ENCODE assay signal across 19 cellular contexts in genomic region chr4:1198070-1198844, GRCh38. TPM values are rescaled to one million over a fixed set of nuclear protein-coding genes. Genes with fewer than 3 reads are reported as not detected.
DNase-seq lines count a peak whose midpoint lies in the region; ATAC-seq, FAIRE-seq and TF ChIP-seq lines count a peak whose summit lies in the region.
"Had no signal": no experiment of that assay in that cellular context is flagged by ENCODE, and none has a peak within 500 bp of the region (broad histone marks: within the 10 kb centered on the region; RNA-seq: fewer than 3 reads in every experiment).

No MANE protein-coding gene starts in this region.

- no peak for TF ChIP-seq POLR2A in K562 (conservative IDR thresholded peaks at IDR 0.05)

- H3K9ac ChIP-seq in K562 (ENCODE audit: insufficient read depth in 1 of 2, low read depth in 2 of 2, low read length in 2 of 2) = no peak overlapping the region
- H3K9ac ChIP-seq: KMS-11 had no signal

- FAIRE-seq in K562 (lab: Jason Lieb, UNC) = peak; percentile 23

- in situ Hi-C loops in K562 (cut with MboI) = no loop called here

- H3K4me3 Mint-ChIP-seq in naive thymus-derived CD4-positive, alpha-beta T cell = peak overlapping the region in 7 of 10 donors; percentile 3 to 68 (median 18)
- H3K4me3 Mint-ChIP-seq: stimulated activated effector memory CD8-positive, alpha-beta T cell treated with anti-CD3 and anti-CD28 coated beads, Interleukin-12 subunit alpha, Interleukin-12 subunit beta, amount 100 ng/mL, for 72 hours had no signal

- no peaks in the 10 kb centered on the region for H3K27me3 Mint-ChIP-seq in naive thymus-derived CD4-positive, alpha-beta T cell

- H3K4me2 ChIP-seq in K562 (ENCODE audit: insufficient read depth, low read length) = no peak overlapping the region
- H3K4me2 ChIP-seq: KMS-11 had no signal

- TF ChIP-seq CTCF in K562 (IDR thresholded peaks at IDR 0.05 in 2 of 3, conservative IDR thresholded peaks at IDR 0.05 in 1 of 3; ENCODE audit: insufficient read depth in 2 of 3, low read depth in 1 of 3, low read length in 3 of 3) = no peak

- POLR2A ChIA-PET in K562 (lab: Yijun Ruan, JAX) = interaction anchor here (1.2 kb wide), 1 partner anchor 157 kb away, joined by 4 read pairs; no protein-coding TSS in a partner anchor
- POLR2A ChIA-PET in naive thymus-derived CD4-positive, alpha-beta T cell (lab: Charles Lee) = interaction anchor here (1.6 kb wide), 1 partner anchor 49 kb away, joined by 4 read pairs; no protein-coding TSS in a partner anchor

- H3K4me1 Mint-ChIP-seq in naive thymus-derived CD4-positive, alpha-beta T cell = peaks cover 12 to 43% (median 28%) of the 10 kb centered on the region in 7 donors

- H3K36me3 ChIP-seq in K562 (ENCODE audit: control insufficient read depth, insufficient read depth, low read length) = no peaks in the 10 kb centered on the region
- peaks cover 0 to 14% (median 8%) of the 10 kb centered on the region in 3 experiments for H3K36me3 ChIP-seq in naive thymus-derived CD4-positive, alpha-beta T cell (ENCODE audit: control insufficient read depth in 2 of 3, insufficient read depth in 3 of 3, low read length in 3 of 3)
- H3K36me3 ChIP-seq: SJSA1 had no signal

- no peak overlapping the region for H2AFZ ChIP-seq in K562 (ENCODE audit: low read depth, low read length)

- no peak for ATAC-seq in K562
- no peak for ATAC-seq in naive thymus-derived CD4-positive, alpha-beta T cell
- ATAC-seq: activated CD4-positive, CD25-positive, alpha-beta regulatory T cell treated with anti-CD3 and anti-CD28 coated beads, Interleukin-2, amount 50 U/mL, for 24 hours; body of pancreas; stimulated activated effector memory CD8-positive, alpha-beta T cell treated with anti-CD3 and anti-CD28 coated beads, Interleukin-12 subunit alpha, Interleukin-12 subunit beta, amount 100 ng/mL, for 72 hours had no signal

- peaks cover 20 to 62% of the 10 kb centered on the region in 2 experiments for H3K4me1 ChIP-seq in K562 (replicated peaks in 1 of 2; ENCODE audit: control insufficient read depth in 2 of 2, insufficient read depth in 2 of 2, low read length in 2 of 2)
- H3K4me1 ChIP-seq in naive thymus-derived CD4-positive, alpha-beta T cell (ENCODE audit: control insufficient read depth in 2 of 2, insufficient read depth in 2 of 2, low read length in 2 of 2) = peaks cover 21 to 37% of the 10 kb centered on the region in 2 donors

- H3K9me1 ChIP-seq in K562 (ENCODE audit: control insufficient read depth, insufficient read depth, low read length) = no peaks in the 10 kb centered on the region

- no peak overlapping the region for H3K4me3 ChIP-seq in K562
- no peak overlapping the region for H3K4me3 ChIP-seq in naive thymus-derived CD4-positive, alpha-beta T cell (ENCODE audit: low read length)
- H3K4me3 ChIP-seq: body of pancreas, lung, SJSA1 had no signal

- H3K79me2 ChIP-seq in K562 (ENCODE audit: control insufficient read depth, insufficient read depth, low read length) = no peaks in the 10 kb centered on the region; the same call in 2 of the 3 replicates

- no TSS peak for BruUV-seq in K562 (replicated peaks; lab: Mats Ljungman, UMichigan)

- H3K27ac ChIP-seq in K562 (ENCODE audit: extremely low read depth, low read depth, low read length) = no peak overlapping the region
- H3K27ac ChIP-seq in naive thymus-derived CD4-positive, alpha-beta T cell (ENCODE audit: low read depth, low read length) = no peak overlapping the region
- no peak overlapping the region for H3K27ac ChIP-seq in caudate nucleus (ENCODE audit: low read depth, low read length)
- H3K27ac ChIP-seq: body of pancreas, KMS-11, SJSA1 had no signal

- TF ChIP-seq RAD21 in K562 (CRISPR knock-in tag; conservative IDR thresholded peaks at IDR 0.05 in 1 of 2, IDR thresholded peaks at IDR 0.05 in 1 of 2) = no peak

- intact Hi-C loops in K562 (cut with micrococcal nuclease) = no loop called here
- intact Hi-C loops in naive thymus-derived CD4-positive, alpha-beta T cell (cut with micrococcal nuclease) = no loop called here

- H4K20me1 ChIP-seq in K562 (replicated peaks; ENCODE audit: control insufficient read depth, insufficient read depth, low read length) = no peaks in the 10 kb centered on the region

- peaks cover 0 to 13% (median 0%) of the 10 kb centered on the region in 5 donors for H3K36me3 Mint-ChIP-seq in naive thymus-derived CD4-positive, alpha-beta T cell

- peak; percentile 25 for DNase-seq in 8988T
- DNase-seq in COLO668 (lab: John Stamatoyannopoulos, UW; ENCODE audit: unreplicated experiment) = peak; percentile 46
- DNase-seq in K562 (ENCODE audit: extremely low read depth in 1 of 4, low spot score in 3 of 4) = no peak
- DNase-seq in naive thymus-derived CD4-positive, alpha-beta T cell = no peak
- DNase-seq in caudate nucleus (lab: John Stamatoyannopoulos, UW) = no peak
- no peak for DNase-seq in NCI-H2107 (lab: John Stamatoyannopoulos, UW)
- no peak for DNase-seq in HT-29 (ENCODE audit: low spot score)
- no peak for DNase-seq in SKM-1 treated with dmso at 0.1 percent for 144 hours (lab: John Stamatoyannopoulos, UW; ENCODE audit: unreplicated experiment)
- DNase-seq: activated effector memory CD4-positive, alpha-beta T cell treated with Interleukin-2 at 50 U/mL for 16 hours; C1 segment of cervical spinal cord; NCI-H1694; NCI-H774; stimulated activated CD4-positive, alpha-beta T cell treated with anti-CD3 and anti-CD28 coated beads, Interleukin-2, amount 100 ng/mL, for 24 hours had no signal

- no peaks in the 10 kb centered on the region for H3K9me3 ChIP-seq in K562 (replicated peaks; ENCODE audit: control insufficient read depth, insufficient read depth, low read depth, low read length)
- no peaks in the 10 kb centered on the region for H3K9me3 ChIP-seq in naive thymus-derived CD4-positive, alpha-beta T cell (ENCODE audit: control insufficient read depth in 2 of 3, low read length in 3 of 3)
- H3K9me3 ChIP-seq: body of pancreas, SJSA1 had no signal

- 53% methylated on average over 24 of the region's 24 CpGs for WGBS in K562 (ENCODE audit: insufficient coverage, low coverage, missing lambda C conversion rate)

- CTCF ChIA-PET in K562 (lab: Yijun Ruan, JAX; ENCODE audit: low intra/inter-chr PET ratio) = no interaction called here
- CTCF ChIA-PET in naive thymus-derived CD4-positive, alpha-beta T cell (lab: Charles Lee) = no interaction called here

- no peak for TF ChIP-seq EP300 in K562 (IDR thresholded peaks at IDR 0.05; ENCODE audit: low read length)

- peak overlapping the region in 8 of 9 donors; percentile 0 to 63 (median 36) for H3K27ac Mint-ChIP-seq in naive thymus-derived CD4-positive, alpha-beta T cell
- H3K27ac Mint-ChIP-seq: stimulated activated effector memory CD8-positive, alpha-beta T cell treated with anti-CD3 and anti-CD28 coated beads, Interleukin-12 subunit alpha, Interleukin-12 subunit beta, amount 100 ng/mL, for 72 hours had no signal

- H3K9me3 Mint-ChIP-seq in naive thymus-derived CD4-positive, alpha-beta T cell = peaks cover 0 to 2% (median 0%) of the 10 kb centered on the region in 11 donors
- H3K9me3 Mint-ChIP-seq: stimulated activated effector memory CD8-positive, alpha-beta T cell treated with anti-CD3 and anti-CD28 coated beads, Interleukin-12 subunit alpha, Interleukin-12 subunit beta, amount 100 ng/mL, for 72 hours had no signal

- H3K27me3 ChIP-seq in K562 (ENCODE audit: control insufficient read depth in 2 of 2, insufficient read depth in 2 of 2, low read length in 2 of 2) = peaks cover 2 to 11% of the 10 kb centered on the region in 2 experiments; a peak in 2 of 5 replicates
- no peaks in the 10 kb centered on the region for H3K27me3 ChIP-seq in naive thymus-derived CD4-positive, alpha-beta T cell (ENCODE audit: control insufficient read depth in 2 of 2, insufficient read depth in 2 of 2, low read length in 2 of 2)
- H3K27me3 ChIP-seq: body of pancreas, SJSA1 had no signal

RNA-seq across cellular contexts. Expression of gene SPON2, which starts 25.9 kb away (rescaled TPM):
- total RNA-seq in K562 (2011; cell fraction: chromatin; rRNA removed; ENCODE audit: low replicate concordance) = 8.1 and 12.5 TPM in 2 replicates
- 8.2 and 12.8 TPM in 2 replicates for total RNA-seq in K562 (2011; cell fraction: nucleolus; rRNA removed)
- 7.3 and 9.4 TPM in 2 replicates for total RNA-seq in K562 (2011; cell fraction: nucleoplasm; rRNA removed)
- total RNA-seq in K562 (2014; rRNA removed) (0.65 and 1.1 TPM in 2 replicates), K562 (2014; rRNA removed; fragmentation: Illumina TruSeq; extraction: Trizol) (0.54 and 0.69 TPM in 2 replicates), K562 (2015; rRNA removed; fragmentation: Illumina TruSeq; extraction: Trizol) (0.57 and 0.83 TPM in 2 replicates), K562 (2021) (1.4 and 1.8 TPM in 2 replicates)
- polyA plus RNA-seq in K562 (2011; rRNA removed) (2.2 and 4.8 TPM in 2 replicates), K562 (2014; fragmentation: Illumina TruSeq; extraction: Trizol) (0.74 and 1.1 TPM in 2 replicates), K562 (2014; fragmentation: Nextera tagmentation; extraction: Ambion mirVana) (under 1 TPM; 0.21 to 0.27 TPM), K562 (2014; rRNA removed) (0.77 and 0.84 TPM in 2 replicates)
- polyA plus RNA-seq in K562 (2011; cell fraction: cytosol; rRNA removed) = 2.3 and 4.7 TPM in 2 replicates
- polyA plus RNA-seq in K562 (2011; cell fraction: nucleus; rRNA removed) = 4.1 and 5.8 TPM in 2 replicates
- polyA plus RNA-seq in K562 (2012) = 1.4 and 2.4 TPM in 2 replicates
- polyA minus RNA-seq in K562 (2011; rRNA and poly(A)+ RNA removed) = 0.60 and 0.87 TPM in 2 replicates
- 2.3 and 3.7 TPM in 2 replicates for polyA minus RNA-seq in K562 (2011; cell fraction: cytosol; rRNA and poly(A)+ RNA removed)
- polyA minus RNA-seq in K562 (2011; cell fraction: nucleus; rRNA and poly(A)+ RNA removed) = 1.8 and 4.2 TPM in 2 replicates
- total RNA-seq in naive thymus-derived CD4-positive, alpha-beta T cell = 10 to 100 TPM in 3 of 5 experiments, 1 to 10 TPM in 2; 5.7 to 79.1 (median 16.0) TPM
- polyA plus RNA-seq in naive thymus-derived CD4-positive, alpha-beta T cell = 1 to 10 TPM; 2.8 to 3.8 TPM
- 1.2 and 2.9 TPM in 2 replicates for total RNA-seq in HT-29 (2014; rRNA removed; shearing (Covaris generic))

RNA-seq across cellular contexts. Expression of gene CTBP1, which starts 50.7 kb away (rescaled TPM):
- 63.5 and 142 TPM in 2 replicates for total RNA-seq in K562 (2011; cell fraction: chromatin; rRNA removed; ENCODE audit: low replicate concordance)
- 94.5 and 102 TPM in 2 replicates for total RNA-seq in K562 (2011; cell fraction: nucleolus; rRNA removed)
- total RNA-seq in K562 (2011; cell fraction: nucleoplasm; rRNA removed) = 48.0 and 62.1 TPM in 2 replicates
- total RNA-seq in K562 (2014; rRNA removed) (162 and 230 TPM in 2 replicates), K562 (2014; rRNA removed; fragmentation: Illumina TruSeq; extraction: Trizol) (27.2 and 30.4 TPM in 2 replicates), K562 (2015; rRNA removed; fragmentation: Illumina TruSeq; extraction: Trizol) (67.9 and 70.4 TPM in 2 replicates), K562 (2021) (134 and 148 TPM in 2 replicates)
- polyA plus RNA-seq in K562 (2011; rRNA removed) (68.2 and 72.3 TPM in 2 replicates), K562 (2014; fragmentation: Illumina TruSeq; extraction: Trizol) (64.0 and 116 TPM in 2 replicates), K562 (2014; fragmentation: Nextera tagmentation; extraction: Ambion mirVana) (10 to 100 TPM; 14.5 to 20.0 TPM), K562 (2014; rRNA removed) (111 and 118 TPM in 2 replicates)
- polyA plus RNA-seq in K562 (2011; cell fraction: cytosol; rRNA removed) = 113 and 437 TPM in 2 replicates
- polyA plus RNA-seq in K562 (2011; cell fraction: nucleus; rRNA removed) = 168 and 330 TPM in 2 replicates
- polyA plus RNA-seq in K562 (2012) = 113 and 126 TPM in 2 replicates
- 33.8 and 54.2 TPM in 2 replicates for polyA minus RNA-seq in K562 (2011; rRNA and poly(A)+ RNA removed)
- 135 and 154 TPM in 2 replicates for polyA minus RNA-seq in K562 (2011; cell fraction: cytosol; rRNA and poly(A)+ RNA removed)
- polyA minus RNA-seq in K562 (2011; cell fraction: nucleus; rRNA and poly(A)+ RNA removed) = 39.7 and 56.8 TPM in 2 replicates
- 100 to 1,000 TPM; 177 to 233 (median 200) TPM for total RNA-seq in naive thymus-derived CD4-positive, alpha-beta T cell
- 10 to 100 TPM; 57.2 to 79.2 TPM for polyA plus RNA-seq in naive thymus-derived CD4-positive, alpha-beta T cell
- total RNA-seq in HT-29 (2014; rRNA removed; shearing (Covaris generic)) = 631 and 665 TPM in 2 replicates

Comparison
In these comparisons a context has a peak if more than half of its experiments do, and no peak if none do; other contexts are left out.
1. DNase-seq: peak in 8988T (single experiment) and COLO668 (single experiment); none in K562 (0 of 4), naive thymus-derived CD4-positive, alpha-beta T cell (0 of 9), caudate nucleus (0 of 61), NCI-H2107 (single experiment), HT-29 (single experiment) and SKM-1 treated with dmso at 0.1 percent for 144 hours (single experiment).